1 cellular context compared by ENCODE assay signal in the genomic region with DNA sequence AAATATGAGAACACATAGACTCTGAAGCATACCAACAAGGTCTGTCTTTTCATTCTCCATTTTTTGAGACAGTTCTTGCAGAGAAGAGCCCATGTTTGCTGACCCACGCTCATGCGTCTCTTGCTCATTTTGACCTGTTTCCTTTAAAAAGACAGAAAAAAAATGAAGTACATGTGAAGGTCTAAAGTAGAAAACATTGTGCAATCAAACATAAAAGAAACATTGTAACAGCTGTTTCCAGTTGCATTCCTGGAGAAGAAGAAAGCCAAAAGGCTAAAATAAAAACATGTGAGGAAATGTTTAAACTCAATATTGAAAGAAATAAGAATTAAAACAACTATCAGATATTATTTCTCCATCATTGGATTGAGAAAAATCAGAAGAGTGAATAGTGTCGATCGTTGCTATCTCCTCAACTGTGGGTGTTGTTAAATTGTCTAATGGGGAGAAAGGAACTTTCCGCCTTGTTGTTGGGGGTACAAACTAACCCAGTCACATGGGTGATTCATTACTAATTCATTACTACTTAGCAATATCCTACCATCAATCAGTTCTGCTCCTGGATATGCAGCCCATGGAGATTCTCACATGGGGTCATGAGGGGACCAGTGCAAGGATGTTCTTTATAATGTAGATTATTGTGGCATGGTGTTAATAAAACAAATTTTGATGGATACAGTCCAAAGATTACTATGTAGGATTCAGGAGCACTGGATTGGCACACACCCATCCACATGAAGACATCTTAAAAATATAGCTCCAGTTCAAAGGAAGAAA.
TF ChIP-seq lines count a peak whose summit lies in the region.

No MANE protein-coding gene starts in this region.

TF ChIP-seq in endothelial cell of umbilical vein, 7 proteins besides CTCF, POLR2A, EP300 and RAD21 (continued from another document):
- no peak for TF ChIP-seq FOS (IDR thresholded peaks at IDR 0.05; ENCODE audit: borderline replicate concordance, insufficient read depth, low read length)
- TF ChIP-seq, protein P1, sequence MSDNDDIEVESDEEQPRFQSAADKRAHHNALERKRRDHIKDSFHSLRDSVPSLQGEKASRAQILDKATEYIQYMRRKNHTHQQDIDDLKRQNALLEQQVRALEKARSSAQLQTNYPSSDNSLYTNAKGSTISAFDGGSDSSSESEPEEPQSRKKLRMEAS (IDR thresholded peaks at IDR 0.05; ENCODE audit: insufficient read depth, insufficient read length): no peak
- no peak for TF ChIP-seq JUN (IDR thresholded peaks at IDR 0.05; ENCODE audit: borderline replicate concordance, insufficient read depth, insufficient read length, low read depth)
- no peak for TF ChIP-seq GATA2 (IDR thresholded peaks at IDR 0.05; ENCODE audit: insufficient read depth, insufficient read length, low read depth, low read length)
- TF ChIP-seq POLR2AphosphoS5 (IDR thresholded peaks at IDR 0.05; ENCODE audit: insufficient read depth, low read depth, low read length): no peak
- no peak for TF ChIP-seq EZH2 (IDR thresholded peaks at IDR 0.05; ENCODE audit: borderline replicate concordance, low read depth, low read length, severe bottlenecking)
TF ChIP-seq in endothelial cell of umbilical vein: peak in this region for 0.
